Comparison of ENCODE assay signal across 10 cellular contexts in genomic region chr6:115735610-115736009, GRCh38.
"Had no signal": no experiment of that assay in that cellular context is flagged by ENCODE, and none has a peak within 500 bp of the region (broad histone marks: within the 10 kb centered on the region; RNA-seq: fewer than 3 reads in every experiment).

No MANE protein-coding gene starts in this region.

- ATAC-seq: GM23338, HepG2 had no signal

- H3K4me3 Mint-ChIP-seq: GM23338, H9, HFFc6, IgD-negative memory B cell had no signal

- H3K27ac Mint-ChIP-seq: GM23338, H9, HFFc6, IgD-negative memory B cell had no signal

- H3K27me3 Mint-ChIP-seq: IgD-negative memory B cell had no signal

- DNase-seq: H9, HCEC 1CT, HFFc6, KBM-7 had no signal

- H3K4me3 ChIP-seq: GM23338 had no signal

- FAIRE-seq: H1, H54, HepG2 had no signal

- H3K4me1 Mint-ChIP-seq: GM23338, H9, IgD-negative memory B cell had no signal

- H3K36me3 Mint-ChIP-seq: IgD-negative memory B cell had no signal

- H3K27ac ChIP-seq: HL-60 had no signal
